Comparison of ENCODE assay signal across 8 cellular contexts in the genomic region with DNA sequence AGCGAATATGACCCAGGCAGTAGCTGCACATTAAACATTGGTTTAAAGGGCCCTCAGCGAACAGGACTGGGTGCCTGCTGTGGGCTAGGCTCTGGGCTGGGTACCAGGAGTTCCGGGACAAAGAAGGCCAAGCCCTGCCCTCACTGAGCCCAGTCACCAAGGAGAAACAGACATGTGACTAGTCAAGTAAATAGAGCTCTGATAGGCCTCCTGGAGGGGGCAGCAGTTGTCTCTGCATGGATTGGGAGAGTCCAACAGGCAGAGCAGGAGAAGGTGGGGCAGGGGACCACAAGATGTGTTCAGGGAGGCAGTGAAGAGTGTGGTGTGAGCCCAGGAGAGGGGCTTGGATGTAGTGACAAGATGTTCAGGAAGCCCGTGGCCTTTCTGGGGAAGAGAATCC. TPM values are rescaled to one million over a fixed set of nuclear protein-coding genes. Genes with fewer than 3 reads are reported as not detected.
DNase-seq lines count a peak whose midpoint lies in the region; ATAC-seq, FAIRE-seq and TF ChIP-seq lines count a peak whose summit lies in the region.

No MANE protein-coding gene starts in this region.

- H3K4me1 ChIP-seq in A549 (peaks cover 26% of the 10 kb centered on the region), transverse colon (peaks cover 17 to 38% (median 34%) of the 10 kb centered on the region in 4 donors), sigmoid colon (peaks cover 0 to 41% (median 29%) of the 10 kb centered on the region in 4 donors)

- intact Hi-C loops in transverse colon (cut with DNase I; ENCODE audit: low total_unique reads) (no loop called here), sigmoid colon (cut with DNase I) (no loop called here)

- peak; percentile 32; the same call in 2 of the 3 replicates for TF ChIP-seq CTCF in A549 (IDR thresholded peaks at IDR 0.05)
- TF ChIP-seq CTCF in RWPE1 (conservative IDR thresholded peaks at IDR 0.05; ENCODE audit: low read depth) = no peak
- TF ChIP-seq CTCF in fibroblast of the aortic adventitia (IDR thresholded peaks at IDR 0.05; ENCODE audit: insufficient read depth, low read length) = peak; percentile 42
- no peak for TF ChIP-seq CTCF in transverse colon (IDR thresholded peaks at IDR 0.05)
- no peak for TF ChIP-seq CTCF in sigmoid colon (IDR thresholded peaks at IDR 0.05)

- H3K9me3 ChIP-seq in A549 = no peaks in the 10 kb centered on the region
- H3K9me3 ChIP-seq in transverse colon = no peaks in the 10 kb centered on the region
- H3K9me3 ChIP-seq in sigmoid colon = no peaks in the 10 kb centered on the region

- POLR2A ChIA-PET in A549 (lab: Yijun Ruan, JAX) (no interaction called here), RWPE1 (lab: Yijun Ruan, JAX; ENCODE audit: low non-redundant PET) (interaction anchor here (0.6 kb wide), 1 partner anchor 220 kb away, joined by 5 read pairs; no protein-coding TSS in a partner anchor)

- in situ Hi-C loops in transverse colon (cut with MboI; ENCODE audit: low pct_ligation_motif_present in 1 of 4, low pct_unique_long_range_greater_than_20kb in 1 of 4, low sequenced_read_pairs in 3 of 4) = no loop called here

- peaks cover 0 to 6% (median 0%) of the 10 kb centered on the region in 4 donors for H3K36me3 ChIP-seq in transverse colon
- peaks cover 0 to 11% (median 0%) of the 10 kb centered on the region in 4 donors for H3K36me3 ChIP-seq in sigmoid colon

- TF ChIP-seq EP300 in A549 (IDR thresholded peaks at IDR 0.05) (no peak), transverse colon (IDR thresholded peaks at IDR 0.05; ENCODE audit: low read depth) (no peak), sigmoid colon (IDR thresholded peaks at IDR 0.05) (no peak)

- H3K27me3 ChIP-seq in transverse colon = no peaks in the 10 kb centered on the region
- H3K27me3 ChIP-seq in sigmoid colon = no peaks in the 10 kb centered on the region

- no peak for TF ChIP-seq POLR2A in A549 (IDR thresholded peaks at IDR 0.05; ENCODE audit: low read length)
- TF ChIP-seq POLR2A in transverse colon (IDR thresholded peaks at IDR 0.05) = no peak
- TF ChIP-seq POLR2A in sigmoid colon (IDR thresholded peaks at IDR 0.05) = no peak

- CTCF ChIA-PET in A549 (lab: Yijun Ruan, JAX) (interaction anchor here (1.1 to 2.3 kb wide), 5 partner anchors 9 to 96 kb away, joined by 3 to 10 read pairs (median 5); no protein-coding TSS in a partner anchor), RWPE1 (lab: Yijun Ruan, JAX) (interaction anchor here (1.2 to 1.6 kb wide), 2 partner anchors 14 to 95 kb away, joined by 6 to 7 read pairs; no protein-coding TSS in a partner anchor)

- WGBS in A549 (ENCODE audit: missing lambda C conversion rate) = 40% methylated on average over 4 of the region's 4 CpGs
- WGBS in transverse colon (ENCODE audit: low coverage in 1 of 2), 2 donors = 61 to 71% methylated on average over 1 to 4 of the region's 4 CpGs
- 55 to 77% methylated on average over 4 of the region's 4 CpGs for WGBS in sigmoid colon, 2 donors

- peak; percentile 53 to 80 for ATAC-seq in A549
- no peak for ATAC-seq in HG03469 (IDR thresholded peaks at IDR 0.05; ENCODE audit: unreplicated experiment)

- DNase-seq in A549 (ENCODE audit: low read depth in 1 of 2, low spot score in 1 of 2) (peak; percentile 69 to 76), GM03348 (ENCODE audit: low spot score) (peak; percentile 79), RWPE1 (ENCODE audit: low spot score) (peak; percentile 45), fibroblast of the aortic adventitia (ENCODE audit: low read depth) (peak; percentile 69), transverse colon (peak; percentile 40), sigmoid colon (no peak)
- no peak for DNase-seq in stimulated activated CD8-positive, alpha-beta memory T cell treated with anti-CD3 and anti-CD28 coated beads, Interleukin-4, amount 100 ng/mL, for 48 hours

- FAIRE-seq in A549 (lab: Jason Lieb, UNC) = no peak

- H3K4me2 ChIP-seq in A549 = peak overlapping the region; percentile 99

- H3K27ac ChIP-seq in A549 (peak overlapping the region; percentile 50 to 64; a peak in 4 of 6 replicates), RWPE1 (peak overlapping the region; percentile 24), transverse colon (peak overlapping the region in 1 of 4 donors; percentile 18), sigmoid colon (no peak overlapping the region)

- H3K4me3 ChIP-seq in A549 (0 out of 3 replicates have a peak overlapping the region, but pooled peaks have one; percentile 14), fibroblast of the aortic adventitia (ENCODE audit: low read depth, low read length) (peak overlapping the region; percentile 98), transverse colon (no peak overlapping the region), sigmoid colon (no peak overlapping the region)

- peak in 1 of 2 experiments; percentile 30; a peak in 1 of 5 replicates for TF ChIP-seq RAD21 in A549 (conservative IDR thresholded peaks at IDR 0.05 in 1 of 2, IDR thresholded peaks at IDR 0.05 in 1 of 2)

TF ChIP-seq in A549, 52 proteins besides CTCF, POLR2A, EP300 and RAD21:
- TF ChIP-seq CBX2 (IDR thresholded peaks at IDR 0.05; ENCODE audit: borderline replicate concordance, low read depth) (no peak), FOSL2 (IDR thresholded peaks at IDR 0.05) (no peak), FOSL2 (CRISPR knock-in tag; IDR thresholded peaks at IDR 0.05) (no peak), SMC3 (IDR thresholded peaks at IDR 0.05) (no peak), MAZ (IDR thresholded peaks at IDR 0.05; ENCODE audit: borderline replicate concordance, low read depth, low read length) (no peak), ZSCAN20 (CRISPR knock-in tag; IDR thresholded peaks at IDR 0.05) (no peak)
- TF ChIP-seq, protein P1, sequence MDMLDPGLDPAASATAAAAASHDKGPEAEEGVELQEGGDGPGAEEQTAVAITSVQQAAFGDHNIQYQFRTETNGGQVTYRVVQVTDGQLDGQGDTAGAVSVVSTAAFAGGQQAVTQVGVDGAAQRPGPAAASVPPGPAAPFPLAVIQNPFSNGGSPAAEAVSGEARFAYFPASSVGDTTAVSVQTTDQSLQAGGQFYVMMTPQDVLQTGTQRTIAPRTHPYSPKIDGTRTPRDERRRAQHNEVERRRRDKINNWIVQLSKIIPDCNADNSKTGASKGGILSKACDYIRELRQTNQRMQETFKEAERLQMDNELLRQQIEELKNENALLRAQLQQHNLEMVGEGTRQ (IDR thresholded peaks at IDR 0.05) = peak; percentile 48; the same call in 1 of the 2 replicates
- TF ChIP-seq, protein P2, sequence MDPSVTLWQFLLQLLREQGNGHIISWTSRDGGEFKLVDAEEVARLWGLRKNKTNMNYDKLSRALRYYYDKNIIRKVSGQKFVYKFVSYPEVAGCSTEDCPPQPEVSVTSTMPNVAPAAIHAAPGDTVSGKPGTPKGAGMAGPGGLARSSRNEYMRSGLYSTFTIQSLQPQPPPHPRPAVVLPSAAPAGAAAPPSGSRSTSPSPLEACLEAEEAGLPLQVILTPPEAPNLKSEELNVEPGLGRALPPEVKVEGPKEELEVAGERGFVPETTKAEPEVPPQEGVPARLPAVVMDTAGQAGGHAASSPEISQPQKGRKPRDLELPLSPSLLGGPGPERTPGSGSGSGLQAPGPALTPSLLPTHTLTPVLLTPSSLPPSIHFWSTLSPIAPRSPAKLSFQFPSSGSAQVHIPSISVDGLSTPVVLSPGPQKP (IDR thresholded peaks at IDR 0.05; ENCODE audit: low read depth, low read length) = no peak

RNA-seq across cellular contexts. Expression of a gene that starts 3.1 kb away (rescaled TPM):
- 164 and 229 TPM in 2 replicates for polyA plus RNA-seq in A549 (2011; rRNA removed)
- polyA plus RNA-seq in A549 (2012; cell fraction: cytosol; rRNA removed) = 140 and 200 TPM in 2 replicates
- 247 and 368 TPM in 2 replicates for polyA plus RNA-seq in A549 (2012; cell fraction: nucleus; rRNA removed)
- 167 to 178 TPM (median 178 TPM) in 3 replicates for polyA plus RNA-seq in A549 (2017; fragmentation: RNase III; extraction: RNeasy Plus Mini Kit Qiagen cat#74134 plus additional on column Dnase treatment)
- 177 and 217 TPM in 2 replicates for polyA minus RNA-seq in A549 (2011; rRNA and poly(A)+ RNA removed)
- total RNA-seq in fibroblast of the aortic adventitia (ENCODE audit: low replicate concordance) = 47.6 and 131 TPM in 2 replicates
- total RNA-seq in transverse colon = 10 to 100 TPM; 38.4 to 86.0 (median 63.4) TPM
- total RNA-seq in sigmoid colon = 10 to 100 TPM; 34.8 to 64.3 (median 38.4) TPM
- polyA plus RNA-seq in sigmoid colon = 100 to 1,000 TPM in 2 of 3 donors, 10 to 100 TPM in 1; 62.5 to 304 (median 188) TPM

RNA-seq across cellular contexts. Expression of a gene that starts 42.3 kb away (rescaled TPM):
- not detected in 2 replicates for polyA plus RNA-seq in A549 (2011; rRNA removed)
- polyA plus RNA-seq in A549 (2012; cell fraction: cytosol; rRNA removed) = 0.04 TPM in 1 of 2 replicates, not detected in the other
- polyA plus RNA-seq in A549 (2012; cell fraction: nucleus; rRNA removed) = 0.02 TPM in 1 of 2 replicates, not detected in the other
- not detected in 3 replicates for polyA plus RNA-seq in A549 (2017; fragmentation: RNase III; extraction: RNeasy Plus Mini Kit Qiagen cat#74134 plus additional on column Dnase treatment)
- not detected in 2 replicates for polyA minus RNA-seq in A549 (2011; rRNA and poly(A)+ RNA removed)
- 0.16 TPM in 1 of 2 replicates, not detected in the other for total RNA-seq in fibroblast of the aortic adventitia (ENCODE audit: low replicate concordance)
- total RNA-seq in transverse colon = 1 to 10 TPM in 2 of 4 donors, under 1 TPM in 1, not detected in 1; 0.80 to 1.8 (median 1.3) TPM
- 1 to 10 TPM; 3.8 to 9.3 (median 5.5) TPM for total RNA-seq in sigmoid colon
- 1 to 10 TPM in 2 of 3 donors, under 1 TPM in 1; 0.46 to 1.2 (median 1.2) TPM for polyA plus RNA-seq in sigmoid colon

RNA-seq across cellular contexts. Expression of a gene that starts 42.4 kb away (rescaled TPM):
- polyA plus RNA-seq in A549 (2011; rRNA removed) (not detected in 2 replicates), A549 (2017; fragmentation: RNase III; extraction: RNeasy Plus Mini Kit Qiagen cat#74134 plus additional on column Dnase treatment) (0.18 TPM in 1 of 3 replicates, not detected in the others), sigmoid colon (not detected)
- polyA plus RNA-seq in A549 (2012; cell fraction: cytosol; rRNA removed) = not detected in 2 replicates
- polyA plus RNA-seq in A549 (2012; cell fraction: nucleus; rRNA removed) = 0.26 TPM in 1 of 2 replicates, not detected in the other
- polyA minus RNA-seq in A549 (2011; rRNA and poly(A)+ RNA removed) = not detected in 2 replicates
- total RNA-seq in fibroblast of the aortic adventitia (ENCODE audit: low replicate concordance) (not detected in 2 replicates), transverse colon (not detected), sigmoid colon (not detected)

Comparison
In these comparisons a context has a peak if more than half of its experiments do, and no peak if none do; other contexts are left out.
1. DNase-seq: peak in A549 (2 of 2), GM03348 (single experiment), RWPE1 (single experiment), fibroblast of the aortic adventitia (single experiment) and transverse colon (single experiment); none in sigmoid colon (single experiment) and stimulated activated CD8-positive, alpha-beta memory T cell treated with anti-CD3 and anti-CD28 coated beads, Interleukin-4, amount 100 ng/mL, for 48 hours (single experiment).
2. H3K27ac ChIP-seq: peak in A549 (2 of 2) and RWPE1 (single experiment); none in sigmoid colon (0 of 4).
3. H3K4me3 ChIP-seq: peak in A549 (single experiment) and fibroblast of the aortic adventitia (single experiment); none in transverse colon (0 of 4) and sigmoid colon (0 of 4).
4. CTCF ChIP-seq: peak in A549 (single experiment) and fibroblast of the aortic adventitia (single experiment); none in RWPE1 (single experiment), transverse colon (0 of 5) and sigmoid colon (0 of 4).